16 cellular contexts compared by ENCODE assay signal in genomic region chr11:126408901-126409670, GRCh38.
"Had no signal": no experiment of that assay in that cellular context is flagged by ENCODE, and none has a peak within 500 bp of the region (broad histone marks: within the 10 kb centered on the region; RNA-seq: fewer than 3 reads in every experiment).

No MANE protein-coding gene starts in this region.

- H3K9me3 Mint-ChIP-seq: activated T-helper 17 cell treated with anti-CD3 and anti-CD28 coated beads, Interleukin-2, amount 50 U/mL, for 72 hours; endodermal cell had no signal

- H3K27ac ChIP-seq: body of pancreas, colonic mucosa, left lung, parathyroid adenoma, SK-N-MC, thyroid gland, uterus had no signal

- DNase-seq: activated CD4-positive, CD25-positive, alpha-beta regulatory T cell treated with anti-CD3 and anti-CD28 coated beads, Interleukin-2, amount 50 U/mL, for 72 hours; activated naive CD4-positive, alpha-beta T cell; body of pancreas; caudate nucleus; colonic mucosa; endodermal cell; left lung; sigmoid colon; stimulated activated CD4-positive, alpha-beta T cell treated with anti-CD3 and anti-CD28 coated beads, Interleukin-4, amount 100 ng/mL, for 4 hours; stimulated activated naive CD4-positive, alpha-beta T cell; T-helper 9 cell; thyroid gland; uterus had no signal

- H3K4me1 Mint-ChIP-seq: activated T-helper 17 cell treated with anti-CD3 and anti-CD28 coated beads, Interleukin-2, amount 50 U/mL, for 72 hours had no signal

- H3K27me3 Mint-ChIP-seq: activated T-helper 17 cell treated with anti-CD3 and anti-CD28 coated beads, Interleukin-2, amount 50 U/mL, for 72 hours had no signal

- H3K27ac Mint-ChIP-seq: activated T-helper 17 cell treated with anti-CD3 and anti-CD28 coated beads, Interleukin-2, amount 50 U/mL, for 72 hours; endodermal cell had no signal

- H3K4me3 Mint-ChIP-seq: activated T-helper 17 cell treated with anti-CD3 and anti-CD28 coated beads, Interleukin-2, amount 50 U/mL, for 72 hours; endodermal cell had no signal
